12 cellular contexts compared by ENCODE assay signal in the genomic region with DNA sequence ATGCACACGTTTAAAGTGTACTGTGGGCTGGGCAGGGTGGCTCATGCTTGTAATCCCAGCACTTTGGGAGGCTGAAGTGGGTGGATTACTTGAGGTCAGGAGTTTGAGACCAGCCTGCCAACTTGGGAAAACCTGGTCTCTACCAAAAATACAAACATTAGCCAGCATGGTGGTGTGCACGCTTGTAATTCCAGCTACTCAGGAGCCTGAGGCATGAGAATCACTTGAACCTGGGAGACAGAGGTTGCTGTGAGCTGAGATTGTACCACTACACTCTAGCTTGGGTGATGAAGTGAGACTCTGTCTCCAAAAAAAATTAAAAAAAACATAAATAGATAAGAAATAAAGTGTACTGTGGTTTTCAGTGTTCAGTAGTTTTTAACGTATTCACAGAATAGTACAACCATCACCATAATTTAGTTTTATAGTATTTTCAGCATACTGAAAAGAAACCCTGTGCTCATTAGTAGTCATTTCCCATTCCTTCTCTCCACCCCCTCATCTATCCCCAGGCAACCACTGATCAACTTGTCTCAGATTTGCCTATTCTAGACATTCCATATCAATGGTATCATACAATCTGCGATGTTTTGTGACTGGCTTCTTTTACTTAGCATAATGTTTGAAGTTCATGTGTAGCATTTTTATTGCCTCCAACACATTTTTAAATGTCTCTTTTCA. TPM values are rescaled to one million over a fixed set of nuclear protein-coding genes. Genes with fewer than 3 reads are reported as not detected.
DNase-seq lines count a peak whose midpoint lies in the region; ATAC-seq, FAIRE-seq and TF ChIP-seq lines count a peak whose summit lies in the region.
"Had no signal": no experiment of that assay in that cellular context is flagged by ENCODE, and none has a peak within 500 bp of the region (broad histone marks: within the 10 kb centered on the region; RNA-seq: fewer than 3 reads in every experiment).

No MANE protein-coding gene starts in this region.

- peaks cover 32% of the 10 kb centered on the region for H3K4me1 Mint-ChIP-seq in HFFc6 (ENCODE audit: low read depth)
- peaks cover 28% of the 10 kb centered on the region for H3K4me1 Mint-ChIP-seq in brain

- H3K36me3 ChIP-seq in keratinocyte (ENCODE audit: control insufficient read depth in 2 of 2, extremely low read depth in 1 of 2, insufficient read depth in 2 of 2, low read length in 2 of 2): no peaks in the 10 kb centered on the region

- TF ChIP-seq EP300 in A549 (IDR thresholded peaks at IDR 0.05): no peak

- POLR2A ChIA-PET in A549 (lab: Yijun Ruan, JAX): no interaction called here

- no peak for TF ChIP-seq RAD21 in A549 (conservative IDR thresholded peaks at IDR 0.05 in 1 of 2, IDR thresholded peaks at IDR 0.05 in 1 of 2)

- H3K27ac Mint-ChIP-seq in HFFc6: peak overlapping the region; percentile 80
- H3K27ac Mint-ChIP-seq in brain: peak overlapping the region in 4 of 5 experiments; percentile 63 to 89 (median 67)

- TF ChIP-seq POLR2A in A549 (IDR thresholded peaks at IDR 0.05; ENCODE audit: low read length): no peak

- peak overlapping the region; percentile 65 for H3K4me3 Mint-ChIP-seq in HFFc6
- H3K4me3 Mint-ChIP-seq in brain: peak overlapping the region in 2 of 5 experiments; percentile 58 to 70

- H3K27me3 Mint-ChIP-seq in HFFc6 (ENCODE audit: insufficient read depth) (no peaks in the 10 kb centered on the region; the same call in 1 of the 2 replicates), brain (no peaks in the 10 kb centered on the region)

- H2AFZ ChIP-seq in keratinocyte (ENCODE audit: control insufficient read depth, low read length): no peak overlapping the region

- peak overlapping the region; percentile 25 for H3K9ac ChIP-seq in keratinocyte (ENCODE audit: control insufficient read depth, extremely low read depth, insufficient read depth, low read length)

- H3K36me3 Mint-ChIP-seq in HFFc6 (ENCODE audit: low read depth): no peaks in the 10 kb centered on the region
- peaks cover 49% of the 10 kb centered on the region for H3K36me3 Mint-ChIP-seq in brain

- no peak for TF ChIP-seq CTCF in A549 (IDR thresholded peaks at IDR 0.05)
- TF ChIP-seq CTCF in HFFc6 (IDR thresholded peaks at IDR 0.05): no peak
- no peak for TF ChIP-seq CTCF in brain (conservative IDR thresholded peaks at IDR 0.05)
- TF ChIP-seq CTCF in keratinocyte (optimal IDR thresholded peaks at IDR 0.05 in 1 of 3, IDR thresholded peaks at IDR 0.05 in 1 of 3, conservative IDR thresholded peaks at IDR 0.05 in 1 of 3; ENCODE audit: extremely low read depth in 1 of 3, insufficient read depth in 2 of 3, low read length in 3 of 3): no peak

- dilution Hi-C loops in keratinocyte (cut with MboI; ENCODE audit: extremely low pct_ligation_motif_present, low sequenced_read_pairs): no loop called here

- ATAC-seq in A549: peak in 1 of 2 experiments; percentile 52; a peak in 2 of 6 replicates
- ATAC-seq in HG03565 (IDR thresholded peaks at IDR 0.05; ENCODE audit: unreplicated experiment): no peak
- ATAC-seq in HG03469 (IDR thresholded peaks at IDR 0.05; ENCODE audit: unreplicated experiment): no peak
- ATAC-seq: left lobe of liver had no signal

- H3K27ac ChIP-seq in A549: no peak overlapping the region
- peak overlapping the region; percentile 59 for H3K27ac ChIP-seq in keratinocyte (ENCODE audit: control insufficient read depth, insufficient read depth, low read length)

- H3K9me3 Mint-ChIP-seq in HFFc6 (peaks cover 5% of the 10 kb centered on the region; the same call in 1 of the 2 replicates), brain (peaks cover 7 to 15% (median 10%) of the 10 kb centered on the region in 5 experiments)

- H3K9me3 ChIP-seq in A549 (no peaks in the 10 kb centered on the region), keratinocyte (ENCODE audit: control insufficient read depth, low read depth, low read length) (no peaks in the 10 kb centered on the region)

- DNase-seq in A549 (ENCODE audit: low read depth in 1 of 2, low spot score in 1 of 2) (no peak), HFFc6 (peak; percentile 84), keratinocyte (ENCODE audit: low read depth, low spot score) (no peak), MV-4-11 (lab: John Stamatoyannopoulos, UW) (no peak)
- DNase-seq in activated CD4-positive, alpha-beta T cell treated with anti-CD3 and anti-CD28 coated beads, Interleukin-2, amount 50 U/mL, for 1 hour: no peak
- DNase-seq: activated CD8-positive, alpha-beta memory T cell treated with anti-CD3 and anti-CD28 coated beads, Interleukin-2, amount 50 U/mL, for 48 hours; NCI-H146; substantia nigra had no signal

- CTCF ChIA-PET in A549 (lab: Yijun Ruan, JAX): no interaction called here

- H4K20me1 ChIP-seq in keratinocyte (ENCODE audit: control insufficient read depth, extremely low read depth, insufficient read depth, low read length): no peaks in the 10 kb centered on the region

- 72% methylated on average over 4 of the region's 4 CpGs for WGBS in A549 (ENCODE audit: missing lambda C conversion rate)

- FAIRE-seq in A549 (lab: Jason Lieb, UNC) (no peak), keratinocyte (lab: Jason Lieb, UNC) (peak; percentile 94)

- H3K4me2 ChIP-seq in A549 (peak overlapping the region; percentile 7; the same call in 1 of the 3 replicates), keratinocyte (ENCODE audit: control insufficient read depth, extremely low read depth, insufficient read depth, low read depth, low read length) (peak overlapping the region; percentile 58)

- H3K4me3 ChIP-seq in A549 (no peak overlapping the region), keratinocyte (ENCODE audit: control insufficient read depth in 2 of 3, extremely low read depth in 1 of 3, insufficient read depth in 2 of 3, low read depth in 1 of 3, low read length in 3 of 3) (peak overlapping the region in 2 of 3 experiments; percentile 11 to 41)

- peaks cover 59% of the 10 kb centered on the region for H3K79me2 ChIP-seq in keratinocyte (ENCODE audit: control insufficient read depth, insufficient read depth, low read length)

- H3K27me3 ChIP-seq in keratinocyte (ENCODE audit: control insufficient read depth, extremely low read depth, insufficient read depth, low read length): no peaks in the 10 kb centered on the region

- H3K9me1 ChIP-seq in keratinocyte (ENCODE audit: control insufficient read depth, extremely low read depth, insufficient read depth, low read length): peaks cover 2% of the 10 kb centered on the region

- H3K4me1 ChIP-seq in A549: peaks cover 19% of the 10 kb centered on the region
- H3K4me1 ChIP-seq in keratinocyte (ENCODE audit: control insufficient read depth, extremely low read depth, insufficient read depth, low read length): peaks cover 13% of the 10 kb centered on the region

TF ChIP-seq in A549, 52 proteins besides CTCF, POLR2A, EP300 and RAD21 (continues in another document):
- TF ChIP-seq RARB (CRISPR knock-in tag; IDR thresholded peaks at IDR 0.05) (no peak), USF2 (IDR thresholded peaks at IDR 0.05) (no peak), CEBPB (IDR thresholded peaks at IDR 0.05) (no peak), SREBF2 (IDR thresholded peaks at IDR 0.05) (no peak), CHD4 (IDR thresholded peaks at IDR 0.05; ENCODE audit: borderline replicate concordance) (no peak)

RNA-seq across cellular contexts. Expression of gene SLAIN2, which starts 19.1 kb away (rescaled TPM):
- 14.4 and 25.4 TPM in 2 replicates for polyA plus RNA-seq in A549 (2011; rRNA removed)
- 7.6 and 12.4 TPM in 2 replicates for polyA plus RNA-seq in A549 (2012; cell fraction: cytosol; rRNA removed)
- 5.3 and 6.2 TPM in 2 replicates for polyA plus RNA-seq in A549 (2012; cell fraction: nucleus; rRNA removed)
- polyA plus RNA-seq in A549 (2017; fragmentation: RNase III; extraction: RNeasy Plus Mini Kit Qiagen cat#74134 plus additional on column Dnase treatment): 13.7 to 14.8 TPM (median 14.6 TPM) in 3 replicates
- polyA minus RNA-seq in A549 (2011; rRNA and poly(A)+ RNA removed): 8.1 and 11.9 TPM in 2 replicates
- 100 to 1,000 TPM in 5 of 6 experiments, 10 to 100 TPM in 1; 93.7 to 136 (median 114) TPM for total RNA-seq in HFFc6 (2021; fragmentation: NEBNext Ultra II Directional; extraction: Animal tissue kit (Norgen Biotek cat#: 25700))
- polyA plus RNA-seq in brain (ENCODE audit: insufficient read depth, low read depth, low replicate concordance): 20.3 TPM
- polyA plus RNA-seq in keratinocyte: 57.0 to 72.4 TPM (median 69.1 TPM) in 3 replicates
- polyA plus RNA-seq in keratinocyte (2011; ENCODE audit: low read depth): 165 TPM
- 66.9 and 127 TPM in 2 replicates for polyA plus RNA-seq in keratinocyte (2011; cell fraction: cytosol; rRNA removed)
- 86.3 and 92.6 TPM in 2 replicates for polyA plus RNA-seq in keratinocyte (2011; cell fraction: nucleus; rRNA removed)
- 61.0 and 120 TPM in 2 replicates for polyA plus RNA-seq in keratinocyte (2012; ENCODE audit: low replicate concordance)
- 45.3 to 69.1 TPM (median 46.9 TPM) in 3 replicates for polyA minus RNA-seq in keratinocyte
- 22.8 TPM for polyA minus RNA-seq in keratinocyte (2011; cell fraction: cytosol; rRNA and poly(A)+ RNA removed)
- polyA minus RNA-seq in keratinocyte (2011; cell fraction: nucleus; rRNA and poly(A)+ RNA removed): 28.4 and 62.3 TPM in 2 replicates
